In genomic region chr14:50542941-50543418, GRCh38 we compare ENCODE assay signal across 8 cellular contexts. TPM values are rescaled to one million over a fixed set of nuclear protein-coding genes. Genes with fewer than 3 reads are reported as not detected.
A peak's percentile ranks its signal among the peaks of the same experiment; 100 is the strongest.
DNase-seq lines count a peak whose midpoint lies in the region; ATAC-seq and TF ChIP-seq lines count a peak whose summit lies in the region.

No MANE protein-coding gene starts in this region.

- peaks cover 1% of the 10 kb centered on the region for H3K27me3 Mint-ChIP-seq in activated CD8-positive, alpha-beta T cell treated with anti-CD3 and anti-CD28 coated beads for 36 hours

- H3K27me3 ChIP-seq in A673 (replicated peaks; ENCODE audit: insufficient read depth, low read depth, low read length, poor library complexity) (no peaks in the 10 kb centered on the region), sigmoid colon (no peaks in the 10 kb centered on the region)

- no peaks in the 10 kb centered on the region for H3K4me1 ChIP-seq in A673 (ENCODE audit: insufficient read depth, low read length, poor library complexity, severe bottlenecking)
- H3K4me1 ChIP-seq in sigmoid colon, result peaks cover 0 to 6% (median 0%) of the 10 kb centered on the region in 4 donors

- H3K4me1 Mint-ChIP-seq in activated CD8-positive, alpha-beta T cell treated with anti-CD3 and anti-CD28 coated beads for 36 hours (ENCODE audit: low read depth), result peaks cover 17% of the 10 kb centered on the region

- BruUV-seq in A673 (replicated peaks; lab: Mats Ljungman, UMichigan), result no TSS peak

- H3K36me3 Mint-ChIP-seq in activated CD8-positive, alpha-beta T cell treated with anti-CD3 and anti-CD28 coated beads for 36 hours (ENCODE audit: low read depth), result peaks cover 1% of the 10 kb centered on the region

- H3K9me3 ChIP-seq in A673 (ENCODE audit: low read depth, low read length, poor library complexity, severe bottlenecking) (peaks cover 1% of the 10 kb centered on the region), sigmoid colon (no peaks in the 10 kb centered on the region)

- intact Hi-C loops in A673 (cut with micrococcal nuclease; ENCODE audit: unreplicated experiment) (loop anchor here (1.0 kb wide), 3 partner anchors 171 to 317 kb away; no protein-coding TSS in a partner anchor), sigmoid colon (cut with DNase I) (loop anchor here (5.0 kb wide), 1 partner anchor 234 kb away; no protein-coding TSS in a partner anchor)
- intact Hi-C loops in activated CD8-positive, alpha-beta T cell treated with anti-CD3 and anti-CD28 coated beads for 36 hours (cut with micrococcal nuclease), result loop anchor here (5.0 kb wide), 1 partner anchor 239 kb away; no protein-coding TSS in a partner anchor

- POLR2A ChIA-PET in A673 (lab: Charles Lee; ENCODE audit: low non-redundant PET), result no interaction called here
- POLR2A ChIA-PET in activated CD8-positive, alpha-beta T cell treated with anti-CD3 and anti-CD28 coated beads for 36 hours (lab: Charles Lee), result interaction anchor here (0.6 to 1.7 kb wide), 4 partner anchors 11 to 233 kb away, joined by 3 to 8 read pairs (median 4); partner anchors contain the start of genes DMAC2L, L2HGDH and MAP4K5

- no peak overlapping the region for H3K4me3 Mint-ChIP-seq in activated CD8-positive, alpha-beta T cell treated with anti-CD3 and anti-CD28 coated beads for 36 hours

- H3K27ac ChIP-seq in A673 (ENCODE audit: low read depth, low read length, poor library complexity, severe bottlenecking), result no peak overlapping the region
- H3K27ac ChIP-seq in sigmoid colon, result no peak overlapping the region

- WGBS in sigmoid colon, 2 donors, result 2 to 9% methylated on average over 2 of the region's 2 CpGs

- DNase-seq in A673 (ENCODE audit: low spot score) (peak; percentile 67), GM10266 (ENCODE audit: extremely low spot score) (peak; percentile 59), NCI-H345 treated with DMSO at 0.1 percent for 48 hours (lab: John Stamatoyannopoulos, UW; ENCODE audit: unreplicated experiment) (peak; percentile 89), globus pallidus (ENCODE audit: low spot score) (peak; percentile 63), sigmoid colon (no peak), middle frontal gyrus (ENCODE audit: extremely low spot score, low spot score) (no peak)
- peak; percentile 68 for DNase-seq in activated CD8-positive, alpha-beta T cell treated with anti-CD3 and anti-CD28 coated beads for 36 hours

- TF ChIP-seq EP300 in sigmoid colon (IDR thresholded peaks at IDR 0.05), result no peak

- ATAC-seq in HG03108 (IDR thresholded peaks at IDR 0.05; ENCODE audit: unreplicated experiment), result peak; percentile 66
- peak; percentile 95 for ATAC-seq in activated CD8-positive, alpha-beta T cell treated with anti-CD3 and anti-CD28 coated beads for 36 hours

- peak overlapping the region; percentile 64 for H3K27ac Mint-ChIP-seq in activated CD8-positive, alpha-beta T cell treated with anti-CD3 and anti-CD28 coated beads for 36 hours

- H3K36me3 ChIP-seq in A673 (ENCODE audit: insufficient read depth, low read length, poor library complexity, severe bottlenecking) (no peaks in the 10 kb centered on the region), sigmoid colon (no peaks in the 10 kb centered on the region)

- H3K9me3 Mint-ChIP-seq in activated CD8-positive, alpha-beta T cell treated with anti-CD3 and anti-CD28 coated beads for 36 hours, result no peaks in the 10 kb centered on the region

- TF ChIP-seq CTCF in A673 (conservative IDR thresholded peaks at IDR 0.05; ENCODE audit: low read depth, low read length) (peak; percentile 74), GM10266 (IDR thresholded peaks at IDR 0.05; ENCODE audit: control insufficient read depth, insufficient read depth, low read depth, missing control alignments) (peak; percentile 57), sigmoid colon (IDR thresholded peaks at IDR 0.05) (peak in 3 of 4 experiments; percentile 19 to 62 (median 61))
- peak; percentile 82 for TF ChIP-seq CTCF in activated CD8-positive, alpha-beta T cell treated with anti-CD3 and anti-CD28 coated beads for 36 hours (IDR thresholded peaks at IDR 0.05)

- no peak overlapping the region for H3K4me3 ChIP-seq in A673 (ENCODE audit: low read depth, low read length, poor library complexity, severe bottlenecking)
- H3K4me3 ChIP-seq in sigmoid colon, result no peak overlapping the region

- CTCF ChIA-PET in A673 (lab: Charles Lee), result interaction anchor here (1.0 kb wide), 1 partner anchor 231 kb away, joined by 4 read pairs; no protein-coding TSS in a partner anchor
- CTCF ChIA-PET in activated CD8-positive, alpha-beta T cell treated with anti-CD3 and anti-CD28 coated beads for 36 hours (lab: Charles Lee), result interaction anchor here (0.6 to 6.5 kb wide), 35 partner anchors 8 to 340 kb away, joined by 3 to 80 read pairs (median 4); partner anchors contain the start of genes ATL1, DMAC2L, L2HGDH and MAP4K5

- TF ChIP-seq POLR2A in sigmoid colon (IDR thresholded peaks at IDR 0.05), result no peak

RNA-seq across cellular contexts. Expression of gene MAP4K5, which starts 10.6 kb away (rescaled TPM):
- total RNA-seq in A673 (2021) (57.9 and 58.9 TPM in 2 replicates), sigmoid colon (100 to 1,000 TPM; 144 to 314 (median 176) TPM)
- total RNA-seq in activated CD8-positive, alpha-beta T cell treated with anti-CD3 and anti-CD28 coated beads for 36 hours, result 10 to 100 TPM; 26.2 to 28.1 TPM
- 10 to 100 TPM; 12.6 to 20.0 (median 19.0) TPM for polyA plus RNA-seq in sigmoid colon

RNA-seq across cellular contexts. Expression of gene ATL1, which starts 17.0 kb away (rescaled TPM):
- total RNA-seq in A673 (2021) (9.8 and 11.4 TPM in 2 replicates), sigmoid colon (10 to 100 TPM in 3 of 4 donors, 1 to 10 TPM in 1; 9.1 to 22.5 (median 11.3) TPM)
- total RNA-seq in activated CD8-positive, alpha-beta T cell treated with anti-CD3 and anti-CD28 coated beads for 36 hours, result 1 to 10 TPM in 1 of 2 experiments, under 1 TPM in 1; 0.81 to 1.1 TPM
- polyA plus RNA-seq in sigmoid colon, result 1 to 10 TPM; 3.2 to 6.6 (median 6.5) TPM

Comparison
In these comparisons a context has a peak if more than half of its experiments do, and no peak if none do; other contexts are left out.
1. DNase-seq: peak in A673 (single experiment), GM10266 (single experiment), NCI-H345 treated with DMSO at 0.1 percent for 48 hours (single experiment), activated CD8-positive, alpha-beta T cell treated with anti-CD3 and anti-CD28 coated beads for 36 hours (single experiment) and globus pallidus (single experiment); none in sigmoid colon (single experiment) and middle frontal gyrus (single experiment).
2. Peak in every context shown above with its lines, with median percentiles within 50 percentile points of each other: CTCF ChIP-seq.